Comparison of ENCODE assay signal across 9 cellular contexts in genomic region chr3:188348445-188349244, GRCh38.
A peak's percentile ranks its signal among the peaks of the same experiment; 100 is the strongest.
DNase-seq lines count a peak whose midpoint lies in the region; ATAC-seq and TF ChIP-seq lines count a peak whose summit lies in the region.
"Had no signal": no experiment of that assay in that cellular context is flagged by ENCODE, and none has a peak within 500 bp of the region (broad histone marks: within the 10 kb centered on the region; RNA-seq: fewer than 3 reads in every experiment).

No MANE protein-coding gene starts in this region.

- CTCF ChIA-PET in mammary epithelial cell (lab: Charles Lee; ENCODE audit: low non-redundant PET): interaction anchor here (0.6 kb wide), 1 partner anchor 311 kb away, joined by 3 read pairs; no protein-coding TSS in a partner anchor

- peaks cover 15% of the 10 kb centered on the region for H3K79me2 ChIP-seq in mammary epithelial cell (ENCODE audit: insufficient read depth, low read length)

- DNase-seq in DMS79 treated with DMSO at 0.1 percent for 48 hours (lab: John Stamatoyannopoulos, UW): peak; percentile 6
- no peak for DNase-seq in DMS79 (lab: John Stamatoyannopoulos, UW)
- DNase-seq in mammary epithelial cell: peak; percentile 95
- DNase-seq in left lobe of liver (ENCODE audit: low spot score): no peak
- peak; percentile 70 for DNase-seq in ureter (ENCODE audit: low spot score)
- DNase-seq in glutamatergic neuron: no peak
- DNase-seq in pons (ENCODE audit: low spot score): no peak
- DNase-seq: activated CD4-positive, alpha-beta T cell treated with anti-CD3 and anti-CD28 coated beads, Interleukin-2, amount 10 ng/mL, durations not matched to agents 24 days and 14 days had no signal

- H3K4me3 ChIP-seq in mammary epithelial cell (replicated peaks in 1 of 3; ENCODE audit: insufficient read depth in 1 of 3, low read depth in 2 of 3, low read length in 3 of 3): peak overlapping the region in 1 of 3 experiments; percentile 8

- H3K9ac ChIP-seq in mammary epithelial cell (ENCODE audit: insufficient read depth, low read length): peak overlapping the region; percentile 53

- H3K9me3 Mint-ChIP-seq in glutamatergic neuron (ENCODE audit: unreplicated experiment): no peaks in the 10 kb centered on the region
- H3K9me3 Mint-ChIP-seq: activated CD4-positive, alpha-beta T cell treated with anti-CD3 and anti-CD28 coated beads, Interleukin-2, amount 10 ng/mL, durations not matched to agents 24 days and 14 days had no signal

- peaks cover 38% of the 10 kb centered on the region for H3K4me1 ChIP-seq in mammary epithelial cell (ENCODE audit: insufficient read depth, low read length)

- H3K27me3 ChIP-seq in mammary epithelial cell (ENCODE audit: insufficient read depth, low read length): no peaks in the 10 kb centered on the region

- no peaks in the 10 kb centered on the region for H4K20me1 ChIP-seq in mammary epithelial cell (ENCODE audit: insufficient read depth, low read length)

- TSS peak; percentile 46 for BruUV-seq in mammary epithelial cell (replicated peaks; lab: Mats Ljungman, UMichigan)

- no peaks in the 10 kb centered on the region for H3K36me3 Mint-ChIP-seq in glutamatergic neuron (ENCODE audit: unreplicated experiment)

- H3K4me2 ChIP-seq in mammary epithelial cell (ENCODE audit: insufficient read depth, low read depth, low read length): peak overlapping the region; percentile 80

- TF ChIP-seq CTCF in mammary epithelial cell (conservative IDR thresholded peaks at IDR 0.05 in 1 of 2, IDR thresholded peaks at IDR 0.05 in 1 of 2; ENCODE audit: extremely low read depth in 1 of 2, insufficient read depth in 1 of 2, low read depth in 1 of 2, low read length in 2 of 2) (no peak), glutamatergic neuron (IDR thresholded peaks at IDR 0.05; ENCODE audit: partially characterized antibody, unreplicated experiment) (no peak)

- dilution Hi-C loops in mammary epithelial cell (cut with HindIII; ENCODE audit: low sequenced_read_pairs): no loop called here

- no peaks in the 10 kb centered on the region for H3K9me3 ChIP-seq in mammary epithelial cell (replicated peaks; ENCODE audit: insufficient read depth, low read length)

- in situ Hi-C loops in mammary epithelial cell (cut with MboI; ENCODE audit: low sequenced_read_pairs in 2 of 2): no loop called here

- H3K27ac Mint-ChIP-seq in glutamatergic neuron (ENCODE audit: unreplicated experiment): no peak overlapping the region
- H3K27ac Mint-ChIP-seq: activated CD4-positive, alpha-beta T cell treated with anti-CD3 and anti-CD28 coated beads, Interleukin-2, amount 10 ng/mL, durations not matched to agents 24 days and 14 days had no signal

- no peaks in the 10 kb centered on the region for H3K36me3 ChIP-seq in mammary epithelial cell (ENCODE audit: insufficient read depth, low read length)

- intact Hi-C loops in mammary epithelial cell (cut with micrococcal nuclease): loop anchor here (1.0 to 5.0 kb wide), 5 partner anchors 42 to 603 kb away; partner anchors contain the start of genes BCL6 and LPP

- no peaks in the 10 kb centered on the region for H3K27me3 Mint-ChIP-seq in glutamatergic neuron (ENCODE audit: unreplicated experiment)
- H3K27me3 Mint-ChIP-seq: activated CD4-positive, alpha-beta T cell treated with anti-CD3 and anti-CD28 coated beads, Interleukin-2, amount 10 ng/mL, durations not matched to agents 24 days and 14 days had no signal

- H2AFZ ChIP-seq in mammary epithelial cell (ENCODE audit: low read depth, low read length): peak overlapping the region; percentile 84

- H3K4me3 Mint-ChIP-seq in glutamatergic neuron (ENCODE audit: unreplicated experiment): no peak overlapping the region
- H3K4me3 Mint-ChIP-seq: activated CD4-positive, alpha-beta T cell treated with anti-CD3 and anti-CD28 coated beads, Interleukin-2, amount 10 ng/mL, durations not matched to agents 24 days and 14 days had no signal

- ATAC-seq in left lobe of liver (peak; percentile 50), HG03280 (IDR thresholded peaks at IDR 0.05; ENCODE audit: unreplicated experiment) (no peak)

- 0% methylated on average over 6 of the region's 7 CpGs for WGBS in mammary epithelial cell (ENCODE audit: low coverage, missing lambda C conversion rate)

- peak overlapping the region; percentile 94 for H3K27ac ChIP-seq in mammary epithelial cell (ENCODE audit: insufficient read depth, low read depth, low read length)

- no peaks in the 10 kb centered on the region for H3K4me1 Mint-ChIP-seq in glutamatergic neuron (ENCODE audit: low read depth, unreplicated experiment)

Comparison
In these comparisons a context has a peak if more than half of its experiments do, and no peak if none do; other contexts are left out.
1. DNase-seq: peak in DMS79 treated with DMSO at 0.1 percent for 48 hours (single experiment), mammary epithelial cell (single experiment) and ureter (single experiment); none in DMS79 (single experiment), left lobe of liver (single experiment), glutamatergic neuron (single experiment) and pons (single experiment).